In the genomic region with DNA sequence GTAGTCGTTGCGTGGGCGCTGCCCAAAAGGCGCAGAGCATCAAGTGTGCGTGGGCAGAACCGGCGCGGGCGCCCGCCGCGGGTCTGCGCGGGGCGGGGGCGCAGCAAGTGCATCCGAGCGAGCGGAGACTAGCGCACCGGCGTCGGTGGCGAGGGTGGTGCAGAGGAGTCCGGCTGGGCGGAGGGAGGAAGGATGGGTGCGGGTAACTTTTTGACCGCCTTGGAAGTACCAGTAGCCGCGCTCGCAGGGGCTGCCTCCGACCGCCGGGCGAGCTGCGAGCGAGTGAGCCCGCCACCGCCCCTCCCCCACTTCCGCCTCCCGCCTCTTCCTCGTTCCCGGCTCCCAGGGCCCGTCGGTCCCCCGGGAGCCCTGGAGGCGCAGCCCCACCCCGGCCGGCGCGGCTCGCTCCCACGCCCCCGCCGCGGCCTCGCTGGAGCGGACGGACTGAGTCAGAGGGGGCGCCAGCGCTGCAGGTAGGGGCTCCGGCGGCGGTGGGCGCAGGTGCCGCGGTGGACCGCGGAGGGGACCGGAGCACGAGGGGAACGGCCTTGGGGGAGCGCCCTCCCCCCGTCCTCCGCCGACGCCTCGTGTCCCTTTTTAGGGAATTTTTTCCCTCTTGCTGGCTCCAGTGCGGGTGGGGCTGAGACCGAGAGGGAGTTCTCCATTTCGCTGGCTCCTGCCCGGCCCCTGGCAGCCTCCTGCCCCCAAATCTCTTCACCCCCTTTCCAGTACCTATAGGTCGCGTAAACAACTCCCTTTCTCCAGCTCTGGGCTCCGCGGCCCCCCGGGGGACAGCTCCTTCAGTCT, we compare ENCODE assay signal across 8 cellular contexts. TPM values are rescaled to one million over a fixed set of nuclear protein-coding genes. Genes with fewer than 3 reads are reported as not detected.
DNase-seq lines count a peak whose midpoint lies in the region; ATAC-seq and TF ChIP-seq lines count a peak whose summit lies in the region.

No MANE protein-coding gene starts in this region.

- H3K4me1 Mint-ChIP-seq in natural killer cell treated with Interleukin-12 subunit alpha and Interleukin-12 subunit beta and Interleukin-15 and Interleukin-18, amount 100 ng/mL, for 72 hours (ENCODE audit: low read depth in 2 of 2), result peaks cover 8 to 12% of the 10 kb centered on the region in 2 donors

- no peaks in the 10 kb centered on the region for H4K20me1 ChIP-seq in OCI-LY7 (ENCODE audit: insufficient read depth, low read length)

- peak overlapping the region; percentile 63 for H3K4me3 ChIP-seq in OCI-LY7 (ENCODE audit: low read depth, low read length, poor library complexity, severe bottlenecking)
- H3K4me3 ChIP-seq in foreskin fibroblast (ENCODE audit: low read depth in 1 of 2, low read length in 2 of 2), result peak overlapping the region; percentile 50 to 66
- peak overlapping the region; percentile 92 for H3K4me3 ChIP-seq in thoracic aorta

- peak overlapping the region; percentile 49 for H3K4me3 Mint-ChIP-seq in natural killer cell treated with Interleukin-12 subunit alpha and Interleukin-12 subunit beta and Interleukin-15 and Interleukin-18, amount 100 ng/mL, for 72 hours

- H3K36me3 ChIP-seq in OCI-LY7 (ENCODE audit: insufficient read depth, low read length) (no peaks in the 10 kb centered on the region), thoracic aorta (peaks cover 20% of the 10 kb centered on the region)

- H3K27me3 ChIP-seq in thoracic aorta (replicated peaks; ENCODE audit: insufficient read depth), result no peaks in the 10 kb centered on the region

- peak; percentile 61 to 74 for ATAC-seq in natural killer cell treated with Interleukin-12 subunit alpha and Interleukin-12 subunit beta and Interleukin-15 and Interleukin-18, amount 100 ng/mL, for 72 hours
- peak; percentile 61 for ATAC-seq in thoracic aorta (ENCODE audit: insufficient number of reproducible peaks, low FRiP score, low read depth)
- ATAC-seq in GM21619 (IDR thresholded peaks at IDR 0.05; ENCODE audit: unreplicated experiment), result no peak

- peak overlapping the region; percentile 69 for H3K4me2 ChIP-seq in OCI-LY7 (ENCODE audit: low read length)

- no peak overlapping the region for H3K27ac Mint-ChIP-seq in natural killer cell treated with Interleukin-12 subunit alpha and Interleukin-12 subunit beta and Interleukin-15 and Interleukin-18, amount 100 ng/mL, for 72 hours

- no peak for TF ChIP-seq CTCF in OCI-LY7 (conservative IDR thresholded peaks at IDR 0.05; ENCODE audit: low read length)
- TF ChIP-seq CTCF in foreskin fibroblast (IDR thresholded peaks at IDR 0.05; ENCODE audit: low read depth, low read length), result no peak
- no peak for TF ChIP-seq CTCF in thoracic aorta (IDR thresholded peaks at IDR 0.05)

- H3K36me3 Mint-ChIP-seq in natural killer cell treated with Interleukin-12 subunit alpha and Interleukin-12 subunit beta and Interleukin-15 and Interleukin-18, amount 100 ng/mL, for 72 hours, result peaks cover 7% of the 10 kb centered on the region

- no TSS peak for BruUV-seq in OCI-LY7 (replicated peaks; lab: Mats Ljungman, UMichigan)

- CTCF ChIA-PET in OCI-LY7 (lab: Charles Lee; ENCODE audit: unreplicated experiment), result interaction anchor here (0.6 kb wide), 1 partner anchor 593 kb away, joined by 3 read pairs; no protein-coding TSS in a partner anchor

- no peaks in the 10 kb centered on the region for H3K79me2 ChIP-seq in OCI-LY7 (ENCODE audit: insufficient read depth, low read depth, low read length)

- H3K9me3 ChIP-seq in OCI-LY7 (ENCODE audit: low read length), result peaks cover 5% of the 10 kb centered on the region; the same call in 1 of the 2 replicates
- H3K9me3 ChIP-seq in thoracic aorta, result no peaks in the 10 kb centered on the region

- H3K9me3 Mint-ChIP-seq in natural killer cell treated with Interleukin-12 subunit alpha and Interleukin-12 subunit beta and Interleukin-15 and Interleukin-18, amount 100 ng/mL, for 72 hours, result no peaks in the 10 kb centered on the region

- DNase-seq in NCI-H1436 (lab: John Stamatoyannopoulos, UW) (peak; percentile 44), NCI-H1436 treated with DMSO at 0.1 percent for 48 hours (lab: John Stamatoyannopoulos, UW) (no peak), OCI-LY7 (ENCODE audit: low spot score) (no peak), foreskin fibroblast (peak in 1 of 2 donors; percentile 64), thoracic aorta (ENCODE audit: low spot score) (no peak)
- peak; percentile 33 for DNase-seq in activated T-helper 9 cell treated with anti-CD3 and anti-CD28 coated beads, Interleukin-2, amount 50 U/mL, for 16 hours (ENCODE audit: low read depth)
- DNase-seq in natural killer cell treated with Interleukin-12 subunit alpha and Interleukin-12 subunit beta and Interleukin-15 and Interleukin-18, amount 100 ng/mL, for 72 hours (ENCODE audit: low spot score), result peak; percentile 68

- intact Hi-C loops in OCI-LY7 (cut with micrococcal nuclease; ENCODE audit: unreplicated experiment), result no loop called here

- POLR2A ChIA-PET in OCI-LY7 (lab: Charles Lee), result no interaction called here

- H3K4me1 ChIP-seq in OCI-LY7 (ENCODE audit: insufficient read depth, low read length, poor library complexity, severe bottlenecking), result no peaks in the 10 kb centered on the region
- H3K4me1 ChIP-seq in thoracic aorta (ENCODE audit: control insufficient read depth in 1 of 2, low read depth in 2 of 2), result peaks cover 9 to 31% of the 10 kb centered on the region in 2 donors

- no peaks in the 10 kb centered on the region for H3K27me3 Mint-ChIP-seq in natural killer cell treated with Interleukin-12 subunit alpha and Interleukin-12 subunit beta and Interleukin-15 and Interleukin-18, amount 100 ng/mL, for 72 hours

- H3K27ac ChIP-seq in OCI-LY7 (ENCODE audit: low read depth, low read length, poor library complexity, severe bottlenecking), result no peak overlapping the region
- H3K27ac ChIP-seq in thoracic aorta, result peak overlapping the region; percentile 99 to 100

- peak overlapping the region; percentile 62; the same call in 1 of the 2 replicates for H2AFZ ChIP-seq in OCI-LY7 (ENCODE audit: low read length)

- no peaks in the 10 kb centered on the region for H3K9me2 ChIP-seq in OCI-LY7 (ENCODE audit: insufficient read depth, low read length)

RNA-seq across cellular contexts. Expression of a gene that starts 1.6 kb away (rescaled TPM):
- total RNA-seq in OCI-LY7 (2014; rRNA removed; shearing (Covaris generic)), result 0.57 TPM in 1 of 2 replicates, not detected in the other
- total RNA-seq in OCI-LY7 (2022) (not detected in 2 replicates), thoracic aorta (100 to 1,000 TPM in 1 of 2 donors, 10 to 100 TPM in 1; 97.6 to 120 TPM)
- 1 to 10 TPM; 6.1 to 6.4 TPM for total RNA-seq in natural killer cell treated with Interleukin-12 subunit alpha and Interleukin-12 subunit beta and Interleukin-15 and Interleukin-18, amount 100 ng/mL, for 72 hours

RNA-seq across cellular contexts. Expression of a gene that starts 9.5 kb away (rescaled TPM):
- 75.7 and 104 TPM in 2 replicates for total RNA-seq in OCI-LY7 (2014; rRNA removed; shearing (Covaris generic))
- total RNA-seq in OCI-LY7 (2022) (79.4 and 89.2 TPM in 2 replicates), thoracic aorta (100 to 1,000 TPM; 117 to 169 TPM)
- total RNA-seq in natural killer cell treated with Interleukin-12 subunit alpha and Interleukin-12 subunit beta and Interleukin-15 and Interleukin-18, amount 100 ng/mL, for 72 hours, result 10 to 100 TPM; 73.0 to 86.6 TPM

RNA-seq across cellular contexts. Expression of a gene that starts 28.3 kb away (rescaled TPM):
- total RNA-seq in OCI-LY7 (2014; rRNA removed; shearing (Covaris generic)), result not detected in 2 replicates
- total RNA-seq in OCI-LY7 (2022) (not detected in 2 replicates), thoracic aorta (not detected)
- total RNA-seq in natural killer cell treated with Interleukin-12 subunit alpha and Interleukin-12 subunit beta and Interleukin-15 and Interleukin-18, amount 100 ng/mL, for 72 hours, result not detected

RNA-seq across cellular contexts. Expression of a gene that starts 43.5 kb away (rescaled TPM):
- 22.3 and 37.6 TPM in 2 replicates for total RNA-seq in OCI-LY7 (2014; rRNA removed; shearing (Covaris generic))
- total RNA-seq in OCI-LY7 (2022) (8.6 and 9.6 TPM in 2 replicates), thoracic aorta (10 to 100 TPM; 24.6 to 40.8 TPM)
- total RNA-seq in natural killer cell treated with Interleukin-12 subunit alpha and Interleukin-12 subunit beta and Interleukin-15 and Interleukin-18, amount 100 ng/mL, for 72 hours, result 10 to 100 TPM; 23.3 to 31.4 TPM

RNA-seq across cellular contexts. Expression of a gene that starts 58.2 kb away (rescaled TPM):
- total RNA-seq in OCI-LY7 (2014; rRNA removed; shearing (Covaris generic)), result not detected in 2 replicates
- not detected in 2 replicates for total RNA-seq in OCI-LY7 (2022)
- total RNA-seq in natural killer cell treated with Interleukin-12 subunit alpha and Interleukin-12 subunit beta and Interleukin-15 and Interleukin-18, amount 100 ng/mL, for 72 hours, result 10 to 100 TPM; 23.3 to 43.5 TPM
- total RNA-seq in thoracic aorta, result 100 to 1,000 TPM in 1 of 2 donors, 10 to 100 TPM in 1; 93.5 to 108 TPM

Comparison
In these comparisons a context has a peak if more than half of its experiments do, and no peak if none do; other contexts are left out.
1. DNase-seq: peak in NCI-H1436 (single experiment), activated T-helper 9 cell treated with anti-CD3 and anti-CD28 coated beads, Interleukin-2, amount 50 U/mL, for 16 hours (single experiment) and natural killer cell treated with Interleukin-12 subunit alpha and Interleukin-12 subunit beta and Interleukin-15 and Interleukin-18, amount 100 ng/mL, for 72 hours (single experiment); none in NCI-H1436 treated with DMSO at 0.1 percent for 48 hours (single experiment), OCI-LY7 (single experiment) and thoracic aorta (single experiment).
2. RNA of a gene that starts 1.6 kb away (total RNA-seq): 97.6 to 120 TPM in thoracic aorta; 6.1 to 6.4 TPM in natural killer cell treated with Interleukin-12 subunit alpha and Interleukin-12 subunit beta and Interleukin-15 and Interleukin-18, amount 100 ng/mL, for 72 hours and 0.57 TPM in OCI-LY7; every median in the first group is over 10 times any median in the second.
3. Peak in every context shown above with its lines, with median percentiles within 50 percentile points of each other: H3K4me3 ChIP-seq.